In genomic region chr10:115018185-115018931, GRCh38 we compare ENCODE assay signal across 2 cellular contexts.
TF ChIP-seq lines count a peak whose summit lies in the region.

No MANE protein-coding gene starts in this region.

TF ChIP-seq in GM23338, 12 proteins besides CTCF, POLR2A, EP300 and RAD21 (continued from another document):
- TF ChIP-seq EZH2phosphoT487 (IDR thresholded peaks at IDR 0.05; ENCODE audit: unreplicated experiment) = no peak

TF ChIP-seq in H1, 55 proteins besides CTCF, POLR2A, EP300 and RAD21 (continued from another document):
- TF ChIP-seq SAP30 (IDR thresholded peaks at IDR 0.05; ENCODE audit: insufficient read depth, insufficient replicate concordance, low read length) (no peak), PHF8 (conservative IDR thresholded peaks at IDR 0.05; ENCODE audit: low read depth, low read length) (no peak), YY1 (IDR thresholded peaks at IDR 0.05; ENCODE audit: low read depth, low read length) (no peak), TBP (IDR thresholded peaks at IDR 0.05; ENCODE audit: low read depth, low read length) (no peak), TEAD4 (IDR thresholded peaks at IDR 0.05; ENCODE audit: low read depth, low read length) (no peak), NANOG (IDR thresholded peaks at IDR 0.05; ENCODE audit: insufficient read depth, low read depth, low read length, poor library complexity, severe bottlenecking) (no peak), CREB1 (IDR thresholded peaks at IDR 0.05) (no peak), CBX5 (IDR thresholded peaks at IDR 0.05; ENCODE audit: low read depth, low read length) (no peak)
